1 cellular context compared by ENCODE assay signal in genomic region chr11:67381244-67381972, GRCh38.
A peak's percentile ranks its signal among the peaks of the same experiment; 100 is the strongest.
TF ChIP-seq lines count a peak whose summit lies in the region.

No MANE protein-coding gene starts in this region.

TF ChIP-seq in K562, 482 proteins besides CTCF, POLR2A, EP300 and RAD21:
- 0 out of 2 replicates have a peak, but pooled peaks have one; percentile 3 for TF ChIP-seq ZNF263 (CRISPR knock-in tag; IDR thresholded peaks at IDR 0.05; ENCODE audit: borderline replicate concordance)
- no peak for TF ChIP-seq BRCA1 (IDR thresholded peaks at IDR 0.05)
- TF ChIP-seq BRCA1 (CRISPR knock-in tag; IDR thresholded peaks at IDR 0.05): no peak
- peak; percentile 32; the same call in 1 of the 2 replicates for TF ChIP-seq CEBPB (tag; IDR thresholded peaks at IDR 0.05)
